In the genomic region with DNA sequence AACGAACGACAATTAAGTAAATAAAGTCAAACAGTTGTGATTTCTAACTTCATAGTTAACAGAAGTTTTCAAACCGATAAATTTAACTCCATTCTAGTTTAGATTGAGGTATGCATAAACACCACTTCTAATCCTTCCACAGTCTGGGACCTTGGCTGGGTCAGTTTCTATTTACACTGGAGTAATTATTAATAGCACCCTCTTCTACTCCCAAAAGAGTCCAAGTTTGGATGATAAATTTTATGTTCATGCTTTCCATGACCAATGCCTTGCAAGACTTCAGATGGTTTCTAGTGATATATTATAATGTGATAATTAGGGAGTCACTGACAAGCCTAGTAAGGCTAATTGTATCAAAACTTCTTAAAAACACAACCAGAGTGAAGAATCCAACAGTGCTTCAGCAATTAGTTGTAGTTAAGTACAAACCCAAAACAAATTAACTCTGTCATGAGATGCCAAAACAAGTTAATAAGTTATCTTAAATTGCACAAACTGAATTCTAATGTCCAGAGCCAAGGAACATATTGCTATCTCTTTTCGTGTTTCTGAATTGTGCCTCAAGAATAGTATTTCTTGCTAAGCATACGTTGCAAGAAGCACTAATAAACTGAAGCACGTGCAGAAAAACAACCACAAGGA, we compare ENCODE assay signal across 15 cellular contexts.
DNase-seq lines count a peak whose midpoint lies in the region; ATAC-seq, FAIRE-seq and TF ChIP-seq lines count a peak whose summit lies in the region.
"Had no signal": no experiment of that assay in that cellular context is flagged by ENCODE, and none has a peak within 500 bp of the region (broad histone marks: within the 10 kb centered on the region; RNA-seq: fewer than 3 reads in every experiment).

No MANE protein-coding gene starts in this region.

- in situ Hi-C loops in HepG2 (cut with HindIII; ENCODE audit: extremely low pct_ligation_motif_present, low pct_unique_long_range_greater_than_20kb) = no loop called here
- in situ Hi-C loops in GM12878 (cut with MboI) = no loop called here

- H4K20me1 ChIP-seq in HepG2 (ENCODE audit: insufficient read depth, low read length) (no peaks in the 10 kb centered on the region), GM12878 (ENCODE audit: control insufficient read depth, insufficient read depth) (no peaks in the 10 kb centered on the region)

- POLR2A ChIA-PET in HepG2 (lab: Yijun Ruan, JAX) (no interaction called here), GM12878 (lab: Charles Lee) (no interaction called here)
- POLR2A ChIA-PET in naive thymus-derived CD4-positive, alpha-beta T cell (lab: Charles Lee) = interaction anchor here (0.8 to 1.2 kb wide), 3 partner anchors 11 to 59 kb away, joined by 3 to 4 read pairs (median 3); no protein-coding TSS in a partner anchor

- 22% methylated on average over 6 of the region's 6 CpGs for WGBS in liver
- WGBS in HepG2 (ENCODE audit: low lambda C conversion rate) = 4% methylated on average over 6 of the region's 6 CpGs
- 81% methylated on average over 6 of the region's 6 CpGs for WGBS in GM12878 (ENCODE audit: insufficient coverage, insufficient replicate concordance, low lambda C conversion rate, missing lambda C conversion rate)

- peak overlapping the region in 7 of 10 donors; percentile 13 to 96 (median 73) for H3K4me3 Mint-ChIP-seq in naive thymus-derived CD4-positive, alpha-beta T cell

- no peak for TF ChIP-seq CTCF in liver (IDR thresholded peaks at IDR 0.05; ENCODE audit: low read depth, low read length, missing input control)
- no peak for TF ChIP-seq CTCF in HepG2 (CRISPR knock-in tag; IDR thresholded peaks at IDR 0.05)
- no peak for TF ChIP-seq CTCF in GM12878 (IDR thresholded peaks at IDR 0.05 in 2 of 3, conservative IDR thresholded peaks at IDR 0.05 in 1 of 3; ENCODE audit: control insufficient read depth in 2 of 3, extremely low read depth in 1 of 3, insufficient read depth in 1 of 3, low read depth in 3 of 3, low read length in 3 of 3)

- no peaks in the 10 kb centered on the region for H3K36me3 ChIP-seq in liver (ENCODE audit: control insufficient read depth in 4 of 4, insufficient read depth in 3 of 4, low read depth in 1 of 4, low read length in 3 of 4)
- H3K36me3 ChIP-seq in HepG2 (replicated peaks in 1 of 2; ENCODE audit: control insufficient read depth in 1 of 2, insufficient read depth in 2 of 2, low read length in 2 of 2) = no peaks in the 10 kb centered on the region
- H3K36me3 ChIP-seq in GM12878 (ENCODE audit: control insufficient read depth in 2 of 2, insufficient read depth in 2 of 2, low read length in 1 of 2) = no peaks in the 10 kb centered on the region
- H3K36me3 ChIP-seq in naive thymus-derived CD4-positive, alpha-beta T cell (ENCODE audit: control insufficient read depth in 2 of 3, insufficient read depth in 3 of 3, low read length in 3 of 3) = no peaks in the 10 kb centered on the region
- no peaks in the 10 kb centered on the region for H3K36me3 ChIP-seq in MG63

- no peak overlapping the region for H3K4me2 ChIP-seq in HepG2 (ENCODE audit: low read depth, low read length)
- H3K4me2 ChIP-seq in GM12878 (ENCODE audit: control insufficient read depth, insufficient read depth) = no peak overlapping the region

- peaks cover 17 to 73% (median 64%) of the 10 kb centered on the region in 7 donors for H3K4me1 Mint-ChIP-seq in naive thymus-derived CD4-positive, alpha-beta T cell

- H3K9me3 ChIP-seq in liver (ENCODE audit: control insufficient read depth in 4 of 4, low read length in 3 of 4) (no peaks in the 10 kb centered on the region), HepG2 (ENCODE audit: low read length) (peaks cover 77% of the 10 kb centered on the region), GM12878 (replicated peaks; ENCODE audit: control insufficient read depth, insufficient read depth, low read length) (no peaks in the 10 kb centered on the region; the same call in 1 of the 3 replicates), MG63 (no peaks in the 10 kb centered on the region)
- no peaks in the 10 kb centered on the region for H3K9me3 ChIP-seq in naive thymus-derived CD4-positive, alpha-beta T cell (ENCODE audit: control insufficient read depth in 2 of 3, low read length in 3 of 3)

- ATAC-seq in HepG2 (no peak), GM12878 (no peak), GM18520 (IDR thresholded peaks at IDR 0.05; ENCODE audit: unreplicated experiment) (no peak)
- ATAC-seq in naive thymus-derived CD4-positive, alpha-beta T cell = no peak

- SMC1A ChIA-PET in GM12878 (lab: Charles Lee; ENCODE audit: uncharacterized antibody, unreplicated experiment) = interaction anchor here (0.7 to 4.6 kb wide), 5 partner anchors 8 to 1646 kb away, joined by 3 to 43 read pairs (median 7); no protein-coding TSS in a partner anchor

- BruUV-seq in HepG2 (replicated peaks; lab: Mats Ljungman, UMichigan) (no TSS peak), GM12878 (replicated peaks; lab: Mats Ljungman, UMichigan) (no TSS peak)

- RAD21 ChIA-PET in GM12878 (lab: Charles Lee; ENCODE audit: unreplicated experiment) = interaction anchor here (0.9 to 1.2 kb wide), 2 partner anchors 11 to 18 kb away, joined by 3 read pairs; no protein-coding TSS in a partner anchor

- no peaks in the 10 kb centered on the region for H3K27me3 Mint-ChIP-seq in naive thymus-derived CD4-positive, alpha-beta T cell

- H3K27me3 ChIP-seq in liver (ENCODE audit: control insufficient read depth in 4 of 4, insufficient read depth in 4 of 4, low read length in 3 of 4) (no peaks in the 10 kb centered on the region), HepG2 (ENCODE audit: control insufficient read depth in 1 of 2, insufficient read depth in 2 of 2, low read length in 2 of 2) (no peaks in the 10 kb centered on the region), GM12878 (replicated peaks in 1 of 2; ENCODE audit: control insufficient read depth in 2 of 2, insufficient read depth in 2 of 2, low read length in 1 of 2) (no peaks in the 10 kb centered on the region), MG63 (no peaks in the 10 kb centered on the region)
- no peaks in the 10 kb centered on the region for H3K27me3 ChIP-seq in naive thymus-derived CD4-positive, alpha-beta T cell (ENCODE audit: control insufficient read depth in 2 of 2, insufficient read depth in 2 of 2, low read length in 2 of 2)

- intact Hi-C loops in HepG2 (cut with micrococcal nuclease; ENCODE audit: unreplicated experiment) (no loop called here), GM12878 (cut with micrococcal nuclease; ENCODE audit: unreplicated experiment) (no loop called here), head of caudate nucleus (cut with DNase I) (no loop called here)
- intact Hi-C loops in naive thymus-derived CD4-positive, alpha-beta T cell (cut with micrococcal nuclease) = loop anchor here (5.0 to 10.0 kb wide), 5 partner anchors 165 to 1695 kb away; a partner anchor contains a TSS

- H3K4me3 ChIP-seq in liver (ENCODE audit: low read depth in 1 of 3, low read length in 3 of 3) = peak overlapping the region in 2 of 3 donors; percentile 3 to 20
- no peak overlapping the region for H3K4me3 ChIP-seq in HepG2 (replicated peaks in 1 of 3; ENCODE audit: insufficient read depth in 1 of 3, low read depth in 2 of 3, low read length in 3 of 3)
- H3K4me3 ChIP-seq in GM12878 = no peak overlapping the region
- no peak overlapping the region for H3K4me3 ChIP-seq in naive thymus-derived CD4-positive, alpha-beta T cell (ENCODE audit: low read length)
- no peak overlapping the region for H3K4me3 ChIP-seq in MG63
- H3K4me3 ChIP-seq: lung had no signal

- H3K9me3 Mint-ChIP-seq in naive thymus-derived CD4-positive, alpha-beta T cell = peaks cover 0 to 28% (median 6%) of the 10 kb centered on the region in 11 donors

- H3K27ac ChIP-seq in liver (ENCODE audit: low read depth in 1 of 2, low read length in 2 of 2) (peak overlapping the region; percentile 84 to 87), HepG2 (ENCODE audit: extremely low read length, insufficient read depth, low read length) (no peak overlapping the region), GM12878 (ENCODE audit: control insufficient read depth, insufficient read depth) (peak overlapping the region; percentile 80)
- peak overlapping the region; percentile 76 for H3K27ac ChIP-seq in naive thymus-derived CD4-positive, alpha-beta T cell (ENCODE audit: low read depth, low read length)
- H3K27ac ChIP-seq: HL-60 had no signal

- peak overlapping the region in 1 of 2 donors; percentile 21 for H3K9ac ChIP-seq in liver (ENCODE audit: low read depth in 1 of 2, low read length in 2 of 2)
- H3K9ac ChIP-seq in HepG2 (ENCODE audit: insufficient read depth, low read depth, low read length) = no peak overlapping the region
- H3K9ac ChIP-seq in GM12878 (ENCODE audit: control insufficient read depth, insufficient read depth, low read length) = no peak overlapping the region

- CTCF ChIA-PET in HepG2 (lab: Yijun Ruan, JAX; ENCODE audit: low intra/inter-chr PET ratio, low total read pairs) (no interaction called here), GM12878 (lab: Yijun Ruan, JAX) (interaction anchor here (3.6 kb wide), 1 partner anchor 12 kb away, joined by 19 read pairs; no protein-coding TSS in a partner anchor)
- CTCF ChIA-PET in naive thymus-derived CD4-positive, alpha-beta T cell (lab: Charles Lee) = interaction anchor here (0.6 to 2.4 kb wide), 2 partner anchors 12 to 57 kb away, joined by 3 to 14 read pairs; no protein-coding TSS in a partner anchor

- H3K79me2 ChIP-seq in HepG2 (ENCODE audit: insufficient read depth, low read length) (no peaks in the 10 kb centered on the region), GM12878 (ENCODE audit: control insufficient read depth, insufficient read depth, low read length) (no peaks in the 10 kb centered on the region)

- no peak for TF ChIP-seq POLR2A in HepG2 (IDR thresholded peaks at IDR 0.05; ENCODE audit: insufficient read depth in 1 of 2, low read depth in 2 of 2, low read length in 2 of 2)
- no peak for TF ChIP-seq POLR2A in GM12878 (IDR thresholded peaks at IDR 0.05; ENCODE audit: low read depth, low read length)

- no peak overlapping the region for H2AFZ ChIP-seq in HepG2 (ENCODE audit: low read length)
- H2AFZ ChIP-seq in GM12878 (ENCODE audit: control insufficient read depth, low read depth, low read length) = no peak overlapping the region

- TF ChIP-seq EP300 in HepG2 (IDR thresholded peaks at IDR 0.05; ENCODE audit: low read depth in 2 of 2, low read length in 2 of 2) = no peak
- TF ChIP-seq EP300 in HepG2 (CRISPR knock-in tag; IDR thresholded peaks at IDR 0.05; ENCODE audit: borderline replicate concordance) = no peak
- no peak for TF ChIP-seq EP300 in GM12878 (IDR thresholded peaks at IDR 0.05; ENCODE audit: borderline replicate concordance in 1 of 2, control insufficient read depth in 1 of 2, low read depth in 2 of 2, low read length in 2 of 2)

- peaks cover 3 to 50% (median 14%) of the 10 kb centered on the region in 5 donors for H3K36me3 Mint-ChIP-seq in naive thymus-derived CD4-positive, alpha-beta T cell

- H3K4me1 ChIP-seq in liver (ENCODE audit: control insufficient read depth in 4 of 4, insufficient read depth in 4 of 4, low read length in 3 of 4) = peaks cover 0 to 38% (median 32%) of the 10 kb centered on the region in 4 donors
- no peaks in the 10 kb centered on the region for H3K4me1 ChIP-seq in HepG2 (ENCODE audit: insufficient read depth, low read length)
- H3K4me1 ChIP-seq in GM12878 (ENCODE audit: control insufficient read depth, insufficient read depth, low read length) = peaks cover 19% of the 10 kb centered on the region
- H3K4me1 ChIP-seq in naive thymus-derived CD4-positive, alpha-beta T cell (ENCODE audit: control insufficient read depth in 2 of 2, insufficient read depth in 2 of 2, low read length in 2 of 2) = peaks cover 6 to 36% of the 10 kb centered on the region in 2 donors

- FAIRE-seq in HepG2 (lab: Jason Lieb, UNC) (no peak), GM12878 (lab: Jason Lieb, UNC) (peak; percentile 27)

- no peak for DNase-seq in HepG2 (ENCODE audit: low spot score)
- DNase-seq in GM12878 (ENCODE audit: low read depth, low spot score) = no peak
- DNase-seq in naive thymus-derived CD4-positive, alpha-beta T cell = no peak
- no peak for DNase-seq in HCEC 1CT
- DNase-seq in head of caudate nucleus = no peak
- DNase-seq in MG63 = no peak
- DNase-seq: activated T-cell treated with anti-CD3 and anti-CD28 coated beads for 4 hours, dermis blood vessel endothelial cell, Karpas-422, NCI-H146, NCI-H510A had no signal

- TF ChIP-seq RAD21 in liver (IDR thresholded peaks at IDR 0.05) (no peak), HepG2 (CRISPR knock-in tag; IDR thresholded peaks at IDR 0.05) (no peak), GM12878 (IDR thresholded peaks at IDR 0.05; ENCODE audit: insufficient read depth, low read depth, low read length) (no peak)

- peak overlapping the region; percentile 89 to 99 (median 95) for H3K27ac Mint-ChIP-seq in naive thymus-derived CD4-positive, alpha-beta T cell

Comparison
In these comparisons a context has a peak if more than half of its experiments do, and no peak if none do; other contexts are left out.
1. H3K4me3 ChIP-seq: peak in liver (2 of 3); none in HepG2 (0 of 3), GM12878 (single experiment), naive thymus-derived CD4-positive, alpha-beta T cell (single experiment) and MG63 (single experiment).
2. intact Hi-C loops: an anchor here in naive thymus-derived CD4-positive, alpha-beta T cell (5.0 to 10.0 kb wide); none called in HepG2, GM12878 and head of caudate nucleus.